11 cellular contexts compared by ENCODE assay signal in the genomic region with DNA sequence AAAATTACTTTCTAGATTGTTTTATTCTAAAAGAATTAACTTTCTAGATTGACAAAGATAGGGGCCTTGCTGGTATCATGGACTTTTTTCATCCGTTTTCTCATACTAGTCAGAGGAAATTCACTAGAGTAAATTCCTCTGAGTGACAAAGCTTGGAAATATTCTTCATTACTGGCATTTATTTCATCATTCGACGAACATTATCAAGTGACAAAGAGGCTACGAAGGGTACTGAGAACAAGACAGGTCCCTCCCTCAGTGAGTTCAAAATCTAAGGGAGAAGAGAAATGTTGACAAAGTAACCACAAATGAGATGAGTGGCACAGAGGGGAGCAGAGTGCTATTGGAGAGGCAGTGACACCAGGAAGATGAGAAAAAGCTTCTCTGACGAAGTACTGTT. TPM values are rescaled to one million over a fixed set of nuclear protein-coding genes. Genes with fewer than 3 reads are reported as not detected.
A peak's percentile ranks its signal among the peaks of the same experiment; 100 is the strongest.
DNase-seq lines count a peak whose midpoint lies in the region; ATAC-seq and TF ChIP-seq lines count a peak whose summit lies in the region.
"Had no signal": no experiment of that assay in that cellular context is flagged by ENCODE, and none has a peak within 500 bp of the region (broad histone marks: within the 10 kb centered on the region; RNA-seq: fewer than 3 reads in every experiment).

No MANE protein-coding gene starts in this region.

- no peaks in the 10 kb centered on the region for H3K9me3 ChIP-seq in MM.1S (replicated peaks; ENCODE audit: insufficient read depth, low read length)
- no peaks in the 10 kb centered on the region for H3K9me3 ChIP-seq in Caco-2
- H3K9me3 ChIP-seq: tibial nerve had no signal

- CTCF ChIA-PET in Calu3 (lab: Charles Lee): interaction anchor here (0.6 to 1.6 kb wide), 2 partner anchors 23 to 111 kb away, joined by 3 to 4 read pairs; no protein-coding TSS in a partner anchor
- CTCF ChIA-PET in Caco-2 (lab: Charles Lee): no interaction called here

- peak overlapping the region; percentile 44 for H3K4me2 ChIP-seq in MM.1S (ENCODE audit: low read depth, low read length)

- H3K27me3 ChIP-seq in MM.1S (replicated peaks; ENCODE audit: insufficient read depth, low read length): no peaks in the 10 kb centered on the region
- H3K27me3 ChIP-seq in Caco-2 (replicated peaks; ENCODE audit: control insufficient read depth, insufficient read depth, low read length): no peaks in the 10 kb centered on the region
- H3K27me3 ChIP-seq: tibial nerve had no signal

- H3K9me2 ChIP-seq in MM.1S (replicated peaks; ENCODE audit: insufficient read depth, low read length): no peaks in the 10 kb centered on the region

- H2AFZ ChIP-seq in MM.1S (ENCODE audit: low read length): no peak overlapping the region

- H3K27me3 Mint-ChIP-seq in Calu3 (ENCODE audit: unreplicated experiment): no peaks in the 10 kb centered on the region
- no peaks in the 10 kb centered on the region for H3K27me3 Mint-ChIP-seq in osteocyte (ENCODE audit: unreplicated experiment)
- H3K27me3 Mint-ChIP-seq in type B pancreatic cell: no peaks in the 10 kb centered on the region
- H3K27me3 Mint-ChIP-seq in Caco-2 (ENCODE audit: insufficient read depth, unreplicated experiment): no peaks in the 10 kb centered on the region

- peak overlapping the region; percentile 41; the same call in 1 of the 2 replicates for H3K27ac ChIP-seq in MM.1S (ENCODE audit: low read length)
- H3K27ac ChIP-seq: tibial nerve had no signal

- H3K4me1 Mint-ChIP-seq in Calu3 (ENCODE audit: low read depth, unreplicated experiment) (peaks cover 45% of the 10 kb centered on the region), osteocyte (ENCODE audit: unreplicated experiment) (peaks cover 53% of the 10 kb centered on the region), type B pancreatic cell (ENCODE audit: unreplicated experiment) (peaks cover 4% of the 10 kb centered on the region), Caco-2 (ENCODE audit: low read depth, unreplicated experiment) (no peaks in the 10 kb centered on the region)

- H3K36me3 Mint-ChIP-seq in Calu3 (ENCODE audit: insufficient read depth, unreplicated experiment): peaks cover 16% of the 10 kb centered on the region
- peaks cover 8% of the 10 kb centered on the region for H3K36me3 Mint-ChIP-seq in osteocyte (ENCODE audit: unreplicated experiment)
- peaks cover 10% of the 10 kb centered on the region for H3K36me3 Mint-ChIP-seq in type B pancreatic cell
- H3K36me3 Mint-ChIP-seq in Caco-2 (ENCODE audit: insufficient read depth, unreplicated experiment): peaks cover 4% of the 10 kb centered on the region

- BruUV-seq in Calu3 (replicated peaks; lab: Mats Ljungman, UMichigan) (no TSS peak), Caco-2 (replicated peaks; lab: Mats Ljungman, UMichigan) (no TSS peak)

- peaks cover 79% of the 10 kb centered on the region for H3K79me2 ChIP-seq in MM.1S (ENCODE audit: low read length)

- intact Hi-C loops in Calu3 (cut with micrococcal nuclease; ENCODE audit: unreplicated experiment) (no loop called here), Caco-2 (cut with micrococcal nuclease; ENCODE audit: unreplicated experiment) (no loop called here)

- H3K27ac Mint-ChIP-seq in Calu3 (ENCODE audit: unreplicated experiment) (peak overlapping the region; percentile 51), osteocyte (ENCODE audit: unreplicated experiment) (peak overlapping the region; percentile 78), type B pancreatic cell (no peak overlapping the region), Caco-2 (ENCODE audit: unreplicated experiment) (no peak overlapping the region)

- H3K4me3 Mint-ChIP-seq in Calu3 (ENCODE audit: low read depth, unreplicated experiment) (peak overlapping the region; percentile 5), osteocyte (ENCODE audit: unreplicated experiment) (peak overlapping the region; percentile 23), type B pancreatic cell (no peak overlapping the region), Caco-2 (ENCODE audit: unreplicated experiment) (no peak overlapping the region)

- TF ChIP-seq CTCF in Calu3 (IDR thresholded peaks at IDR 0.05; ENCODE audit: unreplicated experiment) (no peak), MM.1S (IDR thresholded peaks at IDR 0.05; ENCODE audit: low read length) (no peak), choroid plexus epithelial cell (conservative IDR thresholded peaks at IDR 0.05; ENCODE audit: low read depth, low read length) (no peak), osteocyte (IDR thresholded peaks at IDR 0.05) (no peak), type B pancreatic cell (conservative IDR thresholded peaks at IDR 0.05) (no peak), Caco-2 (IDR thresholded peaks at IDR 0.05; ENCODE audit: insufficient read depth in 1 of 2, low read depth in 1 of 2, low read length in 1 of 2, severe bottlenecking in 1 of 2, unreplicated experiment in 1 of 2) (no peak)

- no peak for ATAC-seq in GM21381 (IDR thresholded peaks at IDR 0.05; ENCODE audit: unreplicated experiment)

- H3F3A ChIP-seq in MM.1S (ENCODE audit: insufficient read depth, low read length): peaks cover 3% of the 10 kb centered on the region; the same call in 1 of the 2 replicates

- no peak overlapping the region for H3K9ac ChIP-seq in MM.1S (ENCODE audit: low read length)

- no peaks in the 10 kb centered on the region for H4K20me1 ChIP-seq in MM.1S (ENCODE audit: insufficient read depth, low read length)

- no peaks in the 10 kb centered on the region for H3K9me3 Mint-ChIP-seq in Calu3 (ENCODE audit: low read depth, unreplicated experiment)
- H3K9me3 Mint-ChIP-seq in osteocyte (ENCODE audit: unreplicated experiment): no peaks in the 10 kb centered on the region
- H3K9me3 Mint-ChIP-seq in type B pancreatic cell: no peaks in the 10 kb centered on the region
- H3K9me3 Mint-ChIP-seq in Caco-2 (ENCODE audit: unreplicated experiment): no peaks in the 10 kb centered on the region

- no peaks in the 10 kb centered on the region for H3K36me3 ChIP-seq in MM.1S (replicated peaks; ENCODE audit: insufficient read depth, low read length)
- no peaks in the 10 kb centered on the region for H3K36me3 ChIP-seq in Caco-2 (ENCODE audit: control insufficient read depth, insufficient read depth, low read length)

- DNase-seq in Calu3 (no peak), MM.1S (no peak), choroid plexus epithelial cell (ENCODE audit: low read depth) (peak; percentile 81), osteocyte (ENCODE audit: extremely low spot score, unreplicated experiment) (no peak), type B pancreatic cell (ENCODE audit: extremely low spot score, unreplicated experiment) (no peak), NCI-H146 (lab: John Stamatoyannopoulos, UW) (no peak), Caco-2 (no peak)
- DNase-seq: cortex of kidney, NCI-H446 had no signal

- POLR2A ChIA-PET in Caco-2 (lab: Charles Lee): no interaction called here

- H3K4me1 ChIP-seq in MM.1S (ENCODE audit: low read length): peaks cover 20% of the 10 kb centered on the region
- no peaks in the 10 kb centered on the region for H3K4me1 ChIP-seq in Caco-2

- H3K4me3 ChIP-seq in MM.1S (ENCODE audit: low read length) (no peak overlapping the region), choroid plexus epithelial cell (ENCODE audit: low read depth, low read length) (no peak overlapping the region), Caco-2 (ENCODE audit: low read depth, low read length) (no peak overlapping the region)
- H3K4me3 ChIP-seq: tibial nerve had no signal

RNA-seq across cellular contexts. Expression of a gene that starts 4.3 kb away (rescaled TPM):
- total RNA-seq in Calu3 (2022) (25.6 and 27.6 TPM in 2 replicates), osteocyte (30.9 and 33.3 TPM in 2 replicates), type B pancreatic cell (ENCODE audit: low replicate concordance) (20.1 and 27.9 TPM in 2 replicates), Caco-2 (2022) (10.6 and 12.0 TPM in 2 replicates)

Comparison
In these comparisons a context has a peak if more than half of its experiments do, and no peak if none do; other contexts are left out.
1. H3K27ac Mint-ChIP-seq: peak in Calu3 (single experiment) and osteocyte (single experiment); none in type B pancreatic cell (single experiment) and Caco-2 (single experiment).
2. H3K4me3 Mint-ChIP-seq: peak in Calu3 (single experiment) and osteocyte (single experiment); none in type B pancreatic cell (single experiment) and Caco-2 (single experiment).